ENCODE assay signal across 8 cellular contexts in the genomic region with DNA sequence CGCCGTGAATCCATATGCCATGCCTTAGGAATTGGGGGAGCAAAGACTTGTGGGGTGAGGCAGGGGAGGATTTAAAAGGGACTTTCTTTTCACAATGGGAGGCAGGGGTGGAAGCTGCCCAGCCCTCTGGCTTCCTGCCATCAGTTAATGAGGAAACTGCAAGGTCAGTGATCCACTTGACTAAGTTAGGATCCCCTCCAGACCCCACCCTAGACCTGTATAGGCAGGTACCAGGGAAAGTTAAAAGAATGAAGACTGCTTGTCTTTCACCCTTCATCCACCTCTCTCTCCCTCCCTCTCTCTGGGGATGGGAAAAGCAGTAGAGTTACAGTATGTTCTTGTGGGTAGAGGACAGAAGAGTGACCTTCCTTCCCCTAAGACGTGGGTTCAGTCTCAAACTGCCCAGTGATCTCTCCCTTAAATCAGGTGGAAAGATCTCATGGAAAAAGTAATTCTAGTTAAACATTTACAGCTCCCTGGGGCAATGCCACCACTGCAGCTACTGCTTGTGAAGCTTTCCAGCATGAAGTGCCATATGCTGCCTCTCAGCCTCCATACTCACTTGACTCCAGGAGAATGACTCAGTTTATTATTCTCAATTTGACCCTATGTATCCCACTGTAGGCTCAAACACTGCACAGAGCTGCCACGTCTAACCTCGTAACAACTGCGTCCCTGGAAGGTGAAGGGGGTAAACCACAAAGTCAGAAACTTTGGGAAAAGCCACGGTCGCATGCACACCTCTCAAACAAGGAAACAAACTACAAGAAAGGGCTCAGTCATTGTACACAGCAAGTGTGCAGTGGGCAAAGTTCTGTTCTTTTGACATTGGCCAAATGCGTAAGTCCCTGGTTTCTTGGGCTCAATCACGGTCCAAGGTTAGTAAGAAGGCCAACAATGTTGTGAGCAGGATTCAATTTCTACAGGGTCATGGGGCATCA. TPM values are rescaled to one million over a fixed set of nuclear protein-coding genes. Genes with fewer than 3 reads are reported as not detected.
A peak's percentile ranks its signal among the peaks of the same experiment; 100 is the strongest.
DNase-seq lines count a peak whose midpoint lies in the region; ATAC-seq and TF ChIP-seq lines count a peak whose summit lies in the region.

No MANE protein-coding gene starts in this region.

- no peaks in the 10 kb centered on the region for H3K36me3 Mint-ChIP-seq in natural killer cell

- H3K4me3 ChIP-seq in MG63, result peak overlapping the region; percentile 95
- peak overlapping the region; percentile 89 for H3K4me3 ChIP-seq in ectodermal cell (ENCODE audit: insufficient read depth, low read depth, low read length)

- H3K4me3 Mint-ChIP-seq in natural killer cell, result peak overlapping the region; percentile 99

- no peaks in the 10 kb centered on the region for H3K9me3 Mint-ChIP-seq in natural killer cell

- H3K27me3 ChIP-seq in MG63 (0 out of 2 replicates have a peak, but pooled peaks cover 3% of the 10 kb centered on the region), ectodermal cell (ENCODE audit: control insufficient read depth, insufficient read depth, low read length, poor library complexity, severe bottlenecking) (peaks cover 13% of the 10 kb centered on the region)

- no peak for DNase-seq in MG63
- no peak for DNase-seq in natural killer cell
- no peak for DNase-seq in NCI-H2196 (lab: John Stamatoyannopoulos, UW; ENCODE audit: unreplicated experiment)
- DNase-seq in NCI-H748 treated with DMSO at 0.1 percent for 48 hours (lab: John Stamatoyannopoulos, UW), result no peak

- peaks cover 18 to 37% of the 10 kb centered on the region in 2 donors for H3K4me1 Mint-ChIP-seq in natural killer cell

- H3K27ac ChIP-seq in C4-2B, result peak overlapping the region; percentile 61
- H3K27ac ChIP-seq in ectodermal cell (ENCODE audit: insufficient read depth, low read depth, low read length, poor library complexity, severe bottlenecking), result no peak overlapping the region

- H3K27me3 Mint-ChIP-seq in natural killer cell (ENCODE audit: low read depth in 2 of 2), result peaks cover 0 to 3% of the 10 kb centered on the region in 2 donors

- H3K36me3 ChIP-seq in MG63 (peaks cover 17% of the 10 kb centered on the region), ectodermal cell (ENCODE audit: control insufficient read depth, insufficient read depth, low read length) (no peaks in the 10 kb centered on the region)

- H3K27ac Mint-ChIP-seq in natural killer cell, result no peak overlapping the region

- peaks cover 6% of the 10 kb centered on the region for H3K4me1 ChIP-seq in ectodermal cell (ENCODE audit: control insufficient read depth, insufficient read depth, low read length)

- intact Hi-C loops in natural killer cell (cut with micrococcal nuclease), result no loop called here

- 94 to 95% methylated on average over 10 of the region's 10 CpGs for WGBS in ectodermal cell, 2 experiments

- ATAC-seq in natural killer cell (no peak), HG03135 (IDR thresholded peaks at IDR 0.05; ENCODE audit: unreplicated experiment) (no peak), HG03039 (IDR thresholded peaks at IDR 0.05; ENCODE audit: unreplicated experiment) (no peak)

- no peaks in the 10 kb centered on the region for H3K9me3 ChIP-seq in MG63
- H3K9me3 ChIP-seq in ectodermal cell (ENCODE audit: control insufficient read depth, low read length), result no peaks in the 10 kb centered on the region

- no peak for TF ChIP-seq CTCF in C4-2B (conservative IDR thresholded peaks at IDR 0.05)
- TF ChIP-seq CTCF in natural killer cell (IDR thresholded peaks at IDR 0.05), result no peak

RNA-seq across cellular contexts. Expression of a gene that starts 1.2 kb away (rescaled TPM):
- total RNA-seq in MG63 (2014; rRNA removed; shearing (Covaris generic); ENCODE audit: low replicate concordance), result 65.1 and 90.5 TPM in 2 replicates
- 73.9 TPM for polyA plus RNA-seq in ectodermal cell (2013, experiment 1 of 4)
- 70.0 TPM for polyA plus RNA-seq in ectodermal cell (2013, experiment 2 of 4)
- 66.2 TPM for polyA plus RNA-seq in ectodermal cell (2013, experiment 3 of 4)
- polyA plus RNA-seq in ectodermal cell (2013, experiment 4 of 4), result 73.9 TPM
- 10 to 100 TPM; 12.9 to 19.3 (median 13.1) TPM for total RNA-seq in natural killer cell

RNA-seq across cellular contexts. Expression of a gene that starts 1.3 kb away (rescaled TPM):
- total RNA-seq in MG63 (2014; rRNA removed; shearing (Covaris generic); ENCODE audit: low replicate concordance), result not detected in 2 replicates
- polyA plus RNA-seq in ectodermal cell (2013, experiment 1 of 4), result not detected
- polyA plus RNA-seq in ectodermal cell (2013, experiment 2 of 4), result 0.59 TPM
- polyA plus RNA-seq in ectodermal cell (2013, experiment 3 of 4), result not detected
- 0.49 TPM for polyA plus RNA-seq in ectodermal cell (2013, experiment 4 of 4)
- not detected for total RNA-seq in natural killer cell

RNA-seq across cellular contexts. Expression of a gene that starts 16.9 kb away (rescaled TPM):
- total RNA-seq in MG63 (2014; rRNA removed; shearing (Covaris generic); ENCODE audit: low replicate concordance), result not detected in 2 replicates
- polyA plus RNA-seq in ectodermal cell (2013, experiment 1 of 4), result 0.30 TPM
- polyA plus RNA-seq in ectodermal cell (2013, experiment 2 of 4), result 0.27 TPM
- polyA plus RNA-seq in ectodermal cell (2013, experiment 3 of 4), result 1.1 TPM
- polyA plus RNA-seq in ectodermal cell (2013, experiment 4 of 4), result 0.57 TPM
- under 1 TPM in 2 of 3 donors, not detected in 1; 0.09 to 0.13 TPM for total RNA-seq in natural killer cell

RNA-seq across cellular contexts. Expression of a gene that starts 24.1 kb away (rescaled TPM):
- total RNA-seq in MG63 (2014; rRNA removed; shearing (Covaris generic); ENCODE audit: low replicate concordance), result 68.7 and 99.1 TPM in 2 replicates
- 111 TPM for polyA plus RNA-seq in ectodermal cell (2013, experiment 1 of 4)
- polyA plus RNA-seq in ectodermal cell (2013, experiment 2 of 4), result 121 TPM
- polyA plus RNA-seq in ectodermal cell (2013, experiment 3 of 4), result 98.4 TPM
- polyA plus RNA-seq in ectodermal cell (2013, experiment 4 of 4), result 107 TPM
- total RNA-seq in natural killer cell, result 10 to 100 TPM; 39.9 to 46.4 (median 41.5) TPM

RNA-seq across cellular contexts. Expression of a gene that starts 26.7 kb away (rescaled TPM):
- total RNA-seq in MG63 (2014; rRNA removed; shearing (Covaris generic); ENCODE audit: low replicate concordance), result 85.0 and 209 TPM in 2 replicates
- polyA plus RNA-seq in ectodermal cell (2013, experiment 1 of 4), result 56.8 TPM
- 57.1 TPM for polyA plus RNA-seq in ectodermal cell (2013, experiment 2 of 4)
- 45.2 TPM for polyA plus RNA-seq in ectodermal cell (2013, experiment 3 of 4)
- polyA plus RNA-seq in ectodermal cell (2013, experiment 4 of 4), result 49.9 TPM
- total RNA-seq in natural killer cell, result 100 to 1,000 TPM; 148 to 164 (median 150) TPM
